In the genomic region with DNA sequence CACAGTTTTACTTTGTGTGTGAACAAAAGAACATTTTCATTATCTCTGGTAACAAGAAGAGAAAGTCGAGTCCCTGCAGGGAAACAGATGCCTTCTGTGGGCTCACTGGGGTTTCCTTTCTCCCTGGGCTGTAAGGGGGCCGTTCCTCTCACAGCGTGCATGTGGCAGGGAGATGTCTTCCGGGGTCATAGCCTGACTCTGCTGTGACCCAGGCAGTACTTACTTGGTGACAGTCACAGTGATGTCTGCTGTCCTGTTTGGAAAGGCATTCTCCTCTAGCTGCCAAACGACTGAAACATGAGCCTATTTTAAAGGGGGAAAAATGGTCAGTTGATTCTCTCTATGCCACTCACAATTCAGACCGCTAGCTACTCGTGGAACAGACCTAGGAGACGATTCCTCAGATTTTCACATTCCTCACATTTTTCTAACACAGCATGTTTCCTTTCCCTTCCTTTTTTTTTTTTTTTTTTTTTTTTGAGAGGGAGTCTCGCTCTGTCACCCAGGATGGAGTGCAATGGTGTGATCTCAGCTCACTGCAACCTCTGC, we compare ENCODE assay signal across 18 cellular contexts. TPM values are rescaled to one million over a fixed set of nuclear protein-coding genes. Genes with fewer than 3 reads are reported as not detected.
DNase-seq lines count a peak whose midpoint lies in the region; ATAC-seq and TF ChIP-seq lines count a peak whose summit lies in the region.
"Had no signal": no experiment of that assay in that cellular context is flagged by ENCODE, and none has a peak within 500 bp of the region (broad histone marks: within the 10 kb centered on the region; RNA-seq: fewer than 3 reads in every experiment).

No MANE protein-coding gene starts in this region.

- no peak overlapping the region for H3K4me3 Mint-ChIP-seq in mesothelial cell of epicardium
- H3K4me3 Mint-ChIP-seq: activated CD4-positive, alpha-beta memory T cell treated with anti-CD3 and anti-CD28 coated beads, Interleukin-2, amount 10 ng/mL, durations not matched to agents 7 days and 5 days had no signal

- H3K4me1 Mint-ChIP-seq in mesothelial cell of epicardium = peaks cover 4% of the 10 kb centered on the region

- peaks cover 9% of the 10 kb centered on the region for H3K36me3 Mint-ChIP-seq in mesothelial cell of epicardium

- H3K4me3 ChIP-seq in AG10803 (ENCODE audit: low read length) = no peak overlapping the region
- no peak overlapping the region for H3K4me3 ChIP-seq in upper lobe of right lung

- intact Hi-C loops in upper lobe of right lung (cut with DNase I) = no loop called here

- no peaks in the 10 kb centered on the region for H3K27me3 ChIP-seq in upper lobe of right lung
- H3K27me3 ChIP-seq: BE2C had no signal

- H3K27ac ChIP-seq in upper lobe of right lung = no peak overlapping the region
- H3K27ac ChIP-seq: KMS-11, RWPE1 had no signal

- H3K9me3 Mint-ChIP-seq in mesothelial cell of epicardium = no peaks in the 10 kb centered on the region
- H3K9me3 Mint-ChIP-seq: activated CD4-positive, alpha-beta memory T cell treated with anti-CD3 and anti-CD28 coated beads, Interleukin-2, amount 10 ng/mL, durations not matched to agents 7 days and 5 days had no signal

- peak overlapping the region; percentile 61 for H3K27ac Mint-ChIP-seq in mesothelial cell of epicardium
- H3K27ac Mint-ChIP-seq: activated CD4-positive, alpha-beta memory T cell treated with anti-CD3 and anti-CD28 coated beads, Interleukin-2, amount 10 ng/mL, durations not matched to agents 7 days and 5 days had no signal

- TF ChIP-seq CTCF in AG10803 (conservative IDR thresholded peaks at IDR 0.05; ENCODE audit: low read length) = no peak
- no peak for TF ChIP-seq CTCF in mesothelial cell of epicardium (IDR thresholded peaks at IDR 0.05; ENCODE audit: unreplicated experiment)
- TF ChIP-seq CTCF in upper lobe of right lung (IDR thresholded peaks at IDR 0.05) = no peak

- DNase-seq in AG10803 (ENCODE audit: low read depth) = peak; percentile 63
- peak; percentile 18 for DNase-seq in HT1080 (ENCODE audit: low read depth)
- peak; percentile 31 for DNase-seq in dedifferentiated amniotic fluid mesenchymal stem cell (ENCODE audit: extremely low spot score)
- no peak for DNase-seq in mesothelial cell of epicardium (ENCODE audit: low spot score in 2 of 2, unreplicated experiment in 2 of 2)
- DNase-seq in retina = no peak
- no peak for DNase-seq in activated naive CD4-positive, alpha-beta T cell treated with anti-CD3 and anti-CD28 coated beads, Interleukin-2, amount 50 U/mL, for 16 hours
- no peak for DNase-seq in activated gamma-delta T cell treated with Interleukin-2 at 50 U/mL for 16 hours
- DNase-seq in upper lobe of right lung = no peak
- DNase-seq: activated CD4-positive, alpha-beta memory T cell treated with anti-CD3 and anti-CD28 coated beads, Interleukin-2, amount 10 ng/mL, durations not matched to agents 7 days and 5 days; activated effector memory CD4-positive, alpha-beta T cell treated with anti-CD3 and anti-CD28 coated beads, Interleukin-2, amount 50 U/mL, for 16 hours; BE2C; central memory CD4-positive, alpha-beta T cell; DMS53; erythroblast; NCI-H526; T-helper 9 cell had no signal

- H3K27me3 Mint-ChIP-seq in mesothelial cell of epicardium (ENCODE audit: low read depth) = no peaks in the 10 kb centered on the region
- H3K27me3 Mint-ChIP-seq: activated CD4-positive, alpha-beta memory T cell treated with anti-CD3 and anti-CD28 coated beads, Interleukin-2, amount 10 ng/mL, durations not matched to agents 7 days and 5 days had no signal

- H3K4me1 ChIP-seq in upper lobe of right lung = no peaks in the 10 kb centered on the region
- H3K4me1 ChIP-seq: BE2C had no signal

- ATAC-seq in upper lobe of right lung = no peak

- H3K36me3 ChIP-seq in upper lobe of right lung = no peaks in the 10 kb centered on the region
- H3K36me3 ChIP-seq: BE2C had no signal

- H3K9me3 ChIP-seq in upper lobe of right lung = no peaks in the 10 kb centered on the region
- H3K9me3 ChIP-seq: BE2C had no signal

RNA-seq across cellular contexts. Expression of a gene that starts 7.3 kb away (rescaled TPM):
- 27.9 and 28.1 TPM in 2 replicates for total RNA-seq in HT1080 (2014; rRNA removed; shearing (Covaris generic))
- 9.5 and 10.3 TPM in 2 replicates for polyA plus RNA-seq in HT1080 (2015; cell fraction: cytosol; rRNA removed)
- 7.5 and 7.8 TPM in 2 replicates for polyA plus RNA-seq in HT1080 (2015; cell fraction: nucleus; rRNA removed)
- total RNA-seq in mesothelial cell of epicardium (4.2 to 5.2 TPM (median 4.4 TPM) in 3 replicates), upper lobe of right lung (0.41 TPM)

RNA-seq across cellular contexts. Expression of a gene that starts 35.0 kb away (rescaled TPM):
- 11.7 and 15.9 TPM in 2 replicates for total RNA-seq in HT1080 (2014; rRNA removed; shearing (Covaris generic))
- polyA plus RNA-seq in HT1080 (2015; cell fraction: cytosol; rRNA removed) = 6.2 and 7.0 TPM in 2 replicates
- 5.6 and 7.4 TPM in 2 replicates for polyA plus RNA-seq in HT1080 (2015; cell fraction: nucleus; rRNA removed)
- total RNA-seq in mesothelial cell of epicardium (0.18 to 0.66 TPM (median 0.24 TPM) in 3 replicates), upper lobe of right lung (1.6 TPM)

Comparison
In these comparisons a context has a peak if more than half of its experiments do, and no peak if none do; other contexts are left out.
1. DNase-seq: peak in AG10803 (single experiment), HT1080 (single experiment) and dedifferentiated amniotic fluid mesenchymal stem cell (single experiment); none in mesothelial cell of epicardium (0 of 2), retina (single experiment), activated naive CD4-positive, alpha-beta T cell treated with anti-CD3 and anti-CD28 coated beads, Interleukin-2, amount 50 U/mL, for 16 hours (single experiment), activated gamma-delta T cell treated with Interleukin-2 at 50 U/mL for 16 hours (single experiment) and upper lobe of right lung (single experiment).